ENCODE assay signal across 1 cellular context in genomic region chr6:151137441-151137984, GRCh38.
TF ChIP-seq lines count a peak whose summit lies in the region.

No MANE protein-coding gene starts in this region.

TF ChIP-seq in SK-N-SH treated with all-trans-retinoic acid at 6 μM for 48 hours, 23 proteins besides CTCF, POLR2A, EP300 and RAD21 (continued from another document):
- no peak for TF ChIP-seq ISL1 (CRISPR knock-in tag; IDR thresholded peaks at IDR 0.05)
- no peak for TF ChIP-seq BACH2 (CRISPR knock-in tag; IDR thresholded peaks at IDR 0.05; ENCODE audit: borderline replicate concordance)
- no peak for TF ChIP-seq GLIS3 (CRISPR knock-in tag; IDR thresholded peaks at IDR 0.05)
- TF ChIP-seq OSR1 (CRISPR knock-in tag; IDR thresholded peaks at IDR 0.05), result no peak
- TF ChIP-seq POU6F1 (CRISPR knock-in tag; IDR thresholded peaks at IDR 0.05; ENCODE audit: borderline replicate concordance, low read depth), result no peak
- TF ChIP-seq ZNF70 (CRISPR knock-in tag; IDR thresholded peaks at IDR 0.05), result no peak
- no peak for TF ChIP-seq CREB5 (CRISPR knock-in tag; IDR thresholded peaks at IDR 0.05; ENCODE audit: low read depth)
- TF ChIP-seq ZC3H10 (CRISPR knock-in tag; IDR thresholded peaks at IDR 0.05), result no peak
- no peak for TF ChIP-seq SNAI2 (CRISPR knock-in tag; IDR thresholded peaks at IDR 0.05)
- TF ChIP-seq PPARA (CRISPR knock-in tag; IDR thresholded peaks at IDR 0.05; ENCODE audit: borderline replicate concordance), result no peak
TF ChIP-seq in SK-N-SH treated with all-trans-retinoic acid at 6 μM for 48 hours: peak in this region for 0.
